ENCODE assay signal across 18 cellular contexts in genomic region chr1:107171378-107171777, GRCh38. TPM values are rescaled to one million over a fixed set of nuclear protein-coding genes. Genes with fewer than 3 reads are reported as not detected.
"Had no signal": no experiment of that assay in that cellular context is flagged by ENCODE, and none has a peak within 500 bp of the region (broad histone marks: within the 10 kb centered on the region; RNA-seq: fewer than 3 reads in every experiment).

No MANE protein-coding gene starts in this region.

- H3K4me3 Mint-ChIP-seq: activated CD4-positive, alpha-beta T cell treated with anti-CD3 and anti-CD28 coated beads for 36 hours; activated CD8-positive, alpha-beta T cell treated with anti-CD3 and anti-CD28 coated beads for 36 hours; activated naive CD8-positive, alpha-beta T cell treated with anti-CD3 and anti-CD28 coated beads, Interleukin-2, amount 10 ng/mL, durations not matched to agents 7 days and 5 days; dendritic cell treated with granulocyte-macrophage colony-stimulating factor and Interleukin-4, amounts not matched to agents 40 ng/mL and 50 ng/mL, for 4 days; effector memory CD8-positive, alpha-beta T cell; natural killer cell treated with Interleukin-12 subunit alpha and Interleukin-12 subunit beta and Interleukin-15 and Interleukin-18, amount 100 ng/mL, for 72 hours; type B pancreatic cell had no signal

- DNase-seq: activated CD4-positive, alpha-beta T cell treated with anti-CD3 and anti-CD28 coated beads for 36 hours; activated CD8-positive, alpha-beta memory T cell treated with anti-CD3 and anti-CD28 coated beads, Interleukin-2, amount 50 U/mL, for 48 hours; activated CD8-positive, alpha-beta T cell treated with anti-CD3 and anti-CD28 coated beads for 36 hours; activated naive CD8-positive, alpha-beta T cell treated with anti-CD3 and anti-CD28 coated beads, Interleukin-2, amount 10 ng/mL, durations not matched to agents 7 days and 5 days; central memory CD4-positive, alpha-beta T cell; effector memory CD8-positive, alpha-beta T cell; mammary epithelial cell; sigmoid colon; stimulated activated CD4-positive, alpha-beta T cell treated with anti-CD3 and anti-CD28 coated beads, Interleukin-12 subunit alpha, Interleukin-12 subunit beta, amount 100 ng/mL, for 4 hours; stimulated activated naive CD4-positive, alpha-beta T cell had no signal

- H3K4me3 ChIP-seq: ascending aorta, gastroesophageal sphincter, hepatocyte, sigmoid colon had no signal

- H3K27me3 ChIP-seq: ascending aorta, gastroesophageal sphincter, hepatocyte, sigmoid colon had no signal

- H3K4me1 ChIP-seq: ascending aorta, gastroesophageal sphincter had no signal

- H3K36me3 ChIP-seq: ascending aorta, gastroesophageal sphincter, sigmoid colon had no signal

- H3K4me1 Mint-ChIP-seq: activated CD4-positive, alpha-beta T cell treated with anti-CD3 and anti-CD28 coated beads for 36 hours; activated naive CD8-positive, alpha-beta T cell treated with anti-CD3 and anti-CD28 coated beads, Interleukin-2, amount 10 ng/mL, durations not matched to agents 7 days and 5 days had no signal

- H3K27ac Mint-ChIP-seq: activated CD4-positive, alpha-beta T cell treated with anti-CD3 and anti-CD28 coated beads for 36 hours; activated CD8-positive, alpha-beta T cell treated with anti-CD3 and anti-CD28 coated beads for 36 hours; activated naive CD8-positive, alpha-beta T cell treated with anti-CD3 and anti-CD28 coated beads, Interleukin-2, amount 10 ng/mL, durations not matched to agents 7 days and 5 days; dendritic cell treated with granulocyte-macrophage colony-stimulating factor and Interleukin-4, amounts not matched to agents 40 ng/mL and 50 ng/mL, for 4 days; effector memory CD8-positive, alpha-beta T cell; natural killer cell treated with Interleukin-12 subunit alpha and Interleukin-12 subunit beta and Interleukin-15 and Interleukin-18, amount 100 ng/mL, for 72 hours; type B pancreatic cell had no signal

- H3K36me3 Mint-ChIP-seq: activated naive CD8-positive, alpha-beta T cell treated with anti-CD3 and anti-CD28 coated beads, Interleukin-2, amount 10 ng/mL, durations not matched to agents 7 days and 5 days; natural killer cell treated with Interleukin-12 subunit alpha and Interleukin-12 subunit beta and Interleukin-15 and Interleukin-18, amount 100 ng/mL, for 72 hours; type B pancreatic cell had no signal

- H3K9me3 ChIP-seq: ascending aorta, gastroesophageal sphincter, sigmoid colon had no signal

- H3K27ac ChIP-seq: ascending aorta, epithelial cell of prostate, gastroesophageal sphincter, hepatocyte, sigmoid colon had no signal

- H3K9me3 Mint-ChIP-seq: activated CD8-positive, alpha-beta T cell treated with anti-CD3 and anti-CD28 coated beads for 36 hours; activated naive CD8-positive, alpha-beta T cell treated with anti-CD3 and anti-CD28 coated beads, Interleukin-2, amount 10 ng/mL, durations not matched to agents 7 days and 5 days; dendritic cell treated with granulocyte-macrophage colony-stimulating factor and Interleukin-4, amounts not matched to agents 40 ng/mL and 50 ng/mL, for 4 days; effector memory CD8-positive, alpha-beta T cell; natural killer cell treated with Interleukin-12 subunit alpha and Interleukin-12 subunit beta and Interleukin-15 and Interleukin-18, amount 100 ng/mL, for 72 hours had no signal

- H3K27me3 Mint-ChIP-seq: activated naive CD8-positive, alpha-beta T cell treated with anti-CD3 and anti-CD28 coated beads, Interleukin-2, amount 10 ng/mL, durations not matched to agents 7 days and 5 days; dendritic cell treated with granulocyte-macrophage colony-stimulating factor and Interleukin-4, amounts not matched to agents 40 ng/mL and 50 ng/mL, for 4 days; natural killer cell treated with Interleukin-12 subunit alpha and Interleukin-12 subunit beta and Interleukin-15 and Interleukin-18, amount 100 ng/mL, for 72 hours; type B pancreatic cell had no signal

- ATAC-seq: activated CD4-positive, alpha-beta T cell treated with anti-CD3 and anti-CD28 coated beads for 36 hours; activated CD8-positive, alpha-beta T cell treated with anti-CD3 and anti-CD28 coated beads for 36 hours; effector memory CD8-positive, alpha-beta T cell; gastroesophageal sphincter; left lobe of liver; natural killer cell treated with Interleukin-12 subunit alpha and Interleukin-12 subunit beta and Interleukin-15 and Interleukin-18, amount 100 ng/mL, for 72 hours had no signal

RNA-seq across cellular contexts. Expression of gene NTNG1, which starts 30.5 kb away (rescaled TPM):
- total RNA-seq: ascending aorta; left lobe of liver; natural killer cell treated with Interleukin-12 subunit alpha and Interleukin-12 subunit beta and Interleukin-15 and Interleukin-18, amount 100 ng/mL, for 72 hours had no signal
